In the genomic region with DNA sequence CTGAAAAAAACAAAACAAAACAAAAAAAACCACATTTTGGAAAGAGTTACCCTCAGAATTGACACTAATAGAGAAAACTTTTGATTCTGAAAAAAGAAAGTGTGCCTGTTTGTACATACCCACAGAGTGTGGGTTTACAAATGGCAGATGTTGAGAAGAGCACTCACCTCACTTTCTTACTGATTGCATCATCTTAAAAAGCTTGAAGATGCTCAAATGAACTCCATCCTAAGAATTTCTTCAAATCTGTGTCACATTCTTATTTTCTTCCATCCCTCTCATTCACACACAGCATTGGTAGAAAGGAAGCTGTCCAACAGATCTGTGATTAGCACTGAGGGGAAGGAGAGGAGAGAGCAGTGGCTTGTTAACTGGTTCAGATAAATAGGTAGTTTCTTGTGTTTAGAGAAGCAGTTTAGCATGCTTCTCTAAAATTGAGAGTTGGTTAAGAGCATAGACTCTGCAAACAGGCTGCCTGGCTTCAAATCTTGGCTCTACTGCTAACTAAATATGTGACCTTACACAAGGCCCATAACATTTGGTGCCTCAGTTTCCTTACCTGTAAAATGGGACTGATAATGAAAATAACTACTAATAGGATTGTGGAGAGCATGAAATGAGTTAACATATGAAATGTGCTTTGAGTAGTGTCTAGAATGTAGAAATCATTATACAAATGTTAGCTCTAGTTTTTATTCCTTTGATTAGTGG, we compare ENCODE assay signal across 20 cellular contexts. TPM values are rescaled to one million over a fixed set of nuclear protein-coding genes. Genes with fewer than 3 reads are reported as not detected.
DNase-seq lines count a peak whose midpoint lies in the region; ATAC-seq and TF ChIP-seq lines count a peak whose summit lies in the region.
"Had no signal": no experiment of that assay in that cellular context is flagged by ENCODE, and none has a peak within 500 bp of the region (broad histone marks: within the 10 kb centered on the region; RNA-seq: fewer than 3 reads in every experiment).

No MANE protein-coding gene starts in this region.

- peaks cover 36% of the 10 kb centered on the region for H3K4me1 ChIP-seq in HUES6 (ENCODE audit: control insufficient read depth, insufficient read depth, low read length)

- peaks cover 2% of the 10 kb centered on the region for H3K9me3 Mint-ChIP-seq in activated T-cell treated with anti-CD3 and anti-CD28 coated beads, Interleukin-2, amount 50 U/mL, for 24 hours
- H3K9me3 Mint-ChIP-seq in activated T-helper 1 cell treated with anti-CD3 and anti-CD28 coated beads, Interleukin-12 subunit alpha, Interleukin-12 subunit beta, Interleukin-2, Interleukin-4 antibody, amounts not matched to agents 30 ng/mL and 10 ng/mL and 1 ng/mL, durations not matched to agents 14 hours and 24 hours and 36 hours = peaks cover 4% of the 10 kb centered on the region
- H3K9me3 Mint-ChIP-seq in HFFc6 = no peaks in the 10 kb centered on the region
- H3K9me3 Mint-ChIP-seq: CD4-positive, alpha-beta T cell had no signal

- H3K27ac Mint-ChIP-seq in activated T-cell treated with anti-CD3 and anti-CD28 coated beads, Interleukin-2, amount 50 U/mL, for 24 hours = peak overlapping the region; percentile 86
- peak overlapping the region; percentile 65 for H3K27ac Mint-ChIP-seq in activated T-helper 1 cell treated with anti-CD3 and anti-CD28 coated beads, Interleukin-12 subunit alpha, Interleukin-12 subunit beta, Interleukin-2, Interleukin-4 antibody, amounts not matched to agents 30 ng/mL and 10 ng/mL and 1 ng/mL, durations not matched to agents 14 hours and 24 hours and 36 hours
- H3K27ac Mint-ChIP-seq in HFFc6 = no peak overlapping the region

- peak overlapping the region; percentile 23 for H3K4me3 Mint-ChIP-seq in activated T-cell treated with anti-CD3 and anti-CD28 coated beads, Interleukin-2, amount 50 U/mL, for 24 hours
- H3K4me3 Mint-ChIP-seq in activated T-helper 1 cell treated with anti-CD3 and anti-CD28 coated beads, Interleukin-12 subunit alpha, Interleukin-12 subunit beta, Interleukin-2, Interleukin-4 antibody, amounts not matched to agents 30 ng/mL and 10 ng/mL and 1 ng/mL, durations not matched to agents 14 hours and 24 hours and 36 hours = peak overlapping the region; percentile 25
- no peak overlapping the region for H3K4me3 Mint-ChIP-seq in HFFc6
- H3K4me3 Mint-ChIP-seq: CD4-positive, alpha-beta T cell had no signal

- H3K79me2 ChIP-seq in neural cell (replicated peaks; ENCODE audit: insufficient read depth, low read length) = peaks cover 85% of the 10 kb centered on the region

- H2AFZ ChIP-seq in neural cell (ENCODE audit: low read depth, low read length) = no peak overlapping the region

- H3K27ac ChIP-seq in HUES6 (ENCODE audit: low read depth, low read length) (peak overlapping the region; percentile 32; the same call in 1 of the 2 replicates), neural cell (ENCODE audit: low read length) (peak overlapping the region; percentile 53)
- H3K27ac ChIP-seq: vagina had no signal

- DNase-seq in activated T-cell treated with anti-CD3 and anti-CD28 coated beads, Interleukin-2, amount 50 U/mL, for 24 hours = no peak
- DNase-seq in activated T-cell treated with anti-CD3 and anti-CD28 coated beads, Interleukin-2, amount 50 U/mL, for 48 hours = no peak
- DNase-seq in activated T-helper 1 cell treated with anti-CD3 and anti-CD28 coated beads, Interleukin-12 subunit alpha, Interleukin-12 subunit beta, Interleukin-2, Interleukin-4 antibody, amounts not matched to agents 30 ng/mL and 10 ng/mL and 1 ng/mL, durations not matched to agents 14 hours and 24 hours and 36 hours (ENCODE audit: low spot score) = no peak
- no peak for DNase-seq in occipital lobe (lab: John Stamatoyannopoulos, UW)
- DNase-seq in HFFc6 = no peak
- DNase-seq: CD4-positive, alpha-beta T cell; DMS79 treated with DMSO at 0.1 percent for 48 hours; left ventricle myocardium superior; MM.1S; NCI-H187 treated with DMSO at 0.1 percent for 48 hours; NCI-H526 treated with DMSO at 0.1 percent for 48 hours; right cardiac atrium had no signal

- TF ChIP-seq RAD21 in neural cell (conservative IDR thresholded peaks at IDR 0.05) = no peak

- H3K36me3 ChIP-seq in HUES6 (ENCODE audit: control insufficient read depth, insufficient read depth, low read length) = no peaks in the 10 kb centered on the region
- peaks cover 6% of the 10 kb centered on the region for H3K36me3 ChIP-seq in neural cell (ENCODE audit: insufficient read depth, low read length)
- H3K36me3 ChIP-seq: vagina had no signal

- H3K27me3 ChIP-seq in HUES6 (ENCODE audit: control insufficient read depth, insufficient read depth, low read length) = peaks cover 10% of the 10 kb centered on the region
- H3K27me3 ChIP-seq in neural cell (ENCODE audit: insufficient read depth, low read depth, low read length) = no peaks in the 10 kb centered on the region
- H3K27me3 ChIP-seq: vagina had no signal

- H3K4me2 ChIP-seq in neural cell (ENCODE audit: low read length) = peak overlapping the region; percentile 57

- no peaks in the 10 kb centered on the region for H3K36me3 Mint-ChIP-seq in activated T-cell treated with anti-CD3 and anti-CD28 coated beads, Interleukin-2, amount 50 U/mL, for 24 hours (ENCODE audit: low read depth)
- peaks cover 2% of the 10 kb centered on the region for H3K36me3 Mint-ChIP-seq in activated T-helper 1 cell treated with anti-CD3 and anti-CD28 coated beads, Interleukin-12 subunit alpha, Interleukin-12 subunit beta, Interleukin-2, Interleukin-4 antibody, amounts not matched to agents 30 ng/mL and 10 ng/mL and 1 ng/mL, durations not matched to agents 14 hours and 24 hours and 36 hours (ENCODE audit: low read depth)
- H3K36me3 Mint-ChIP-seq in HFFc6 (ENCODE audit: low read depth) = no peaks in the 10 kb centered on the region

- no peak for ATAC-seq in HG03095 (IDR thresholded peaks at IDR 0.05; ENCODE audit: unreplicated experiment)
- ATAC-seq: left ventricle myocardium superior, right cardiac atrium, SK-N-SH treated with all-trans-retinoic acid at 6 μM for 48 hours had no signal

- intact Hi-C loops in activated T-helper 1 cell treated with anti-CD3 and anti-CD28 coated beads, Interleukin-12 subunit alpha, Interleukin-12 subunit beta, Interleukin-2, Interleukin-4 antibody, amounts not matched to agents 30 ng/mL and 10 ng/mL and 1 ng/mL, durations not matched to agents 14 hours and 24 hours and 36 hours (cut with micrococcal nuclease) = loop anchor here (2.0 to 10.0 kb wide), 6 partner anchors 79 to 1404 kb away; partner anchors contain the start of genes MMP2, NUDT21 and OGFOD1

- H4K20me1 ChIP-seq in neural cell (ENCODE audit: insufficient read depth) = peaks cover 25% of the 10 kb centered on the region

- H3K4me3 ChIP-seq in HUES6 (ENCODE audit: low read depth, low read length) (no peak overlapping the region), neural cell (ENCODE audit: low read length) (peak overlapping the region; percentile 94)
- H3K4me3 ChIP-seq: vagina had no signal

- H3K9me3 ChIP-seq in HUES6 (ENCODE audit: control insufficient read depth, insufficient read depth, low read depth, low read length) = no peaks in the 10 kb centered on the region
- no peaks in the 10 kb centered on the region for H3K9me3 ChIP-seq in neural cell (ENCODE audit: low read length)
- H3K9me3 ChIP-seq: vagina had no signal

- H3K4me1 Mint-ChIP-seq in activated T-cell treated with anti-CD3 and anti-CD28 coated beads, Interleukin-2, amount 50 U/mL, for 24 hours (ENCODE audit: low read depth) = peaks cover 16% of the 10 kb centered on the region
- H3K4me1 Mint-ChIP-seq in activated T-helper 1 cell treated with anti-CD3 and anti-CD28 coated beads, Interleukin-12 subunit alpha, Interleukin-12 subunit beta, Interleukin-2, Interleukin-4 antibody, amounts not matched to agents 30 ng/mL and 10 ng/mL and 1 ng/mL, durations not matched to agents 14 hours and 24 hours and 36 hours (ENCODE audit: low read depth) = peaks cover 13% of the 10 kb centered on the region
- no peaks in the 10 kb centered on the region for H3K4me1 Mint-ChIP-seq in HFFc6 (ENCODE audit: low read depth)

- H3F3A ChIP-seq in neural cell (ENCODE audit: insufficient read depth, low read length, poor library complexity, severe bottlenecking) = no peaks in the 10 kb centered on the region

- no peak for TF ChIP-seq EP300 in neural cell (conservative IDR thresholded peaks at IDR 0.05; ENCODE audit: poor library complexity, severe bottlenecking)

- no peak overlapping the region for H3K9ac ChIP-seq in HUES6 (ENCODE audit: low read length)
- no peak overlapping the region for H3K9ac ChIP-seq in neural cell (ENCODE audit: low read length)

- H3K27me3 Mint-ChIP-seq in activated T-cell treated with anti-CD3 and anti-CD28 coated beads, Interleukin-2, amount 50 U/mL, for 24 hours = peaks cover 43% of the 10 kb centered on the region
- H3K27me3 Mint-ChIP-seq in activated T-helper 1 cell treated with anti-CD3 and anti-CD28 coated beads, Interleukin-12 subunit alpha, Interleukin-12 subunit beta, Interleukin-2, Interleukin-4 antibody, amounts not matched to agents 30 ng/mL and 10 ng/mL and 1 ng/mL, durations not matched to agents 14 hours and 24 hours and 36 hours (ENCODE audit: insufficient read depth) = peaks cover 46% of the 10 kb centered on the region
- H3K27me3 Mint-ChIP-seq in HFFc6 (ENCODE audit: insufficient read depth) = peaks cover 34% of the 10 kb centered on the region

- no peaks in the 10 kb centered on the region for H3K9me2 ChIP-seq in neural cell (ENCODE audit: insufficient read depth, low read length)

- TF ChIP-seq CTCF in neural cell (IDR thresholded peaks at IDR 0.05; ENCODE audit: poor library complexity, severe bottlenecking) (no peak), HFFc6 (IDR thresholded peaks at IDR 0.05) (no peak)

TF ChIP-seq in neural cell, 6 proteins besides CTCF, POLR2A, EP300 and RAD21 (continues in another document):
- TF ChIP-seq SMC3 (conservative IDR thresholded peaks at IDR 0.05; ENCODE audit: poor library complexity) (no peak), TAF1 (IDR thresholded peaks at IDR 0.05; ENCODE audit: low read depth) (no peak), POLR2AphosphoS5 (IDR thresholded peaks at IDR 0.05) (no peak), EZH2 (IDR thresholded peaks at IDR 0.05; ENCODE audit: borderline replicate concordance, insufficient read depth, low read length, poor library complexity, severe bottlenecking) (no peak), MXI1 (conservative IDR thresholded peaks at IDR 0.05; ENCODE audit: poor library complexity, severe bottlenecking) (no peak)

RNA-seq across cellular contexts. Expression of gene GNAO1, which starts 6.9 kb away (rescaled TPM):
- 1.7 and 2.0 TPM in 2 replicates for total RNA-seq in activated T-helper 1 cell treated with anti-CD3 and anti-CD28 coated beads, Interleukin-12 subunit alpha, Interleukin-12 subunit beta, Interleukin-2, Interleukin-4 antibody, amounts not matched to agents 30 ng/mL and 10 ng/mL and 1 ng/mL, durations not matched to agents 14 hours and 24 hours and 36 hours
- polyA plus RNA-seq in neural cell = 31.5 and 39.3 TPM in 2 replicates
- polyA minus RNA-seq in neural cell = 77.7 and 102 TPM in 2 replicates
- total RNA-seq in occipital lobe = 48.0 TPM
- total RNA-seq in HFFc6 (2021; fragmentation: NEBNext Ultra II Directional; extraction: Animal tissue kit (Norgen Biotek cat#: 25700)) = under 1 TPM in 5 of 6 experiments, not detected in 1; 0.07 to 0.48 (median 0.37) TPM
- total RNA-seq: bronchial epithelial cell, dermis microvascular lymphatic vessel endothelial cell, osteoblast had no signal

Comparison
In these comparisons a context has a peak if more than half of its experiments do, and no peak if none do; other contexts are left out.
1. RNA of gene GNAO1, which starts 6.9 kb away (total RNA-seq): 48.0 TPM in occipital lobe (single experiment); 1.7 to 2.0 TPM in activated T-helper 1 cell treated with anti-CD3 and anti-CD28 coated beads, Interleukin-12 subunit alpha, Interleukin-12 subunit beta, Interleukin-2, Interleukin-4 antibody, amounts not matched to agents 30 ng/mL and 10 ng/mL and 1 ng/mL, durations not matched to agents 14 hours and 24 hours and 36 hours and 0.07 to 0.48 TPM in HFFc6; every median in the first group is over 10 times any median in the second.